In the genomic region with DNA sequence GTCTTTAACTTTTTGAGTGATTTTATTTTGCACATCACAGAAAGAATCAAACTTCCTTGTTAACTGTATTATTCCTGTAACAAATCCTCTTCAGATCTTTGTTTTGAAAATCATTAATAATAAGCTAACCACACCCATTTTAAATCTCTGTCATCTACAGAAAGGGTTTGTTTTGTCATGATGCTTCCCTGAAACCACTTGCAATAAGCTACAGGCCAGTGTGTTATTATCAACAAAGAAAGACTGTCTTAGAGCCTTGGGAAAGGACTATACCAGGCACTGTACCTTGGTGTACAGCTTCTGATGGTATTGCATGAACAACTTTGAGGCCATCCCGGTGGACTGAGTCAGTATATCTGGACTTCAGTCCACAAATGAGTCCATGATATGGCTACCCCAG, we compare ENCODE assay signal across 22 cellular contexts.
DNase-seq lines count a peak whose midpoint lies in the region; FAIRE-seq and TF ChIP-seq lines count a peak whose summit lies in the region.
"Had no signal": no experiment of that assay in that cellular context is flagged by ENCODE, and none has a peak within 500 bp of the region (broad histone marks: within the 10 kb centered on the region; RNA-seq: fewer than 3 reads in every experiment).

No MANE protein-coding gene starts in this region.

- H3K4me3 Mint-ChIP-seq in Calu3 (ENCODE audit: low read depth, unreplicated experiment): no peak overlapping the region
- H3K4me3 Mint-ChIP-seq: CD4-positive, alpha-beta T cell; HFFc6 had no signal

- no peaks in the 10 kb centered on the region for H3K27me3 ChIP-seq in small intestine (ENCODE audit: control insufficient read depth in 2 of 2, insufficient read depth in 2 of 2, low read length in 2 of 2)
- H3K27me3 ChIP-seq: BLaER1 had no signal

- no TSS peak for BruUV-seq in Calu3 (replicated peaks; lab: Mats Ljungman, UMichigan)

- H3K36me3 ChIP-seq in small intestine (ENCODE audit: control insufficient read depth in 2 of 2, insufficient read depth in 2 of 2, low read length in 2 of 2): no peaks in the 10 kb centered on the region
- H3K36me3 ChIP-seq: BLaER1 had no signal

- no peaks in the 10 kb centered on the region for H3K27me3 Mint-ChIP-seq in Calu3 (ENCODE audit: unreplicated experiment)
- H3K27me3 Mint-ChIP-seq: CD4-positive, alpha-beta T cell had no signal

- H3K4me1 ChIP-seq in small intestine (ENCODE audit: control insufficient read depth in 2 of 2, insufficient read depth in 1 of 2, low read depth in 1 of 2, low read length in 1 of 2): no peaks in the 10 kb centered on the region
- H3K4me1 ChIP-seq: BLaER1 had no signal

- DNase-seq in Calu3 (no peak), SK-MEL-5 (ENCODE audit: low read depth, low spot score) (peak; percentile 32), frontal cortex (ENCODE audit: low spot score in 2 of 2) (no peak), small intestine (peak; percentile 32), DMS79 (lab: John Stamatoyannopoulos, UW) (no peak), GF-D8 (lab: John Stamatoyannopoulos, UW) (no peak), posterior cingulate gyrus (no peak)
- DNase-seq: ACHN; Caco-2; CD4-positive, alpha-beta T cell; DMS153; H7; HFFc6; NCI-H1105; NCI-H146; NCI-H2029 treated with DMSO at 0.1 percent for 48 hours; NCI-H226; NCI-H524; NCI-H774; NK-92 treated with Interleukin-12 subunit alpha and Interleukin-12 subunit beta, amount 100 ng/mL, for 24 hours; SIG-M5 had no signal

- in situ Hi-C loops in SK-MEL-5 (cut with HindIII; ENCODE audit: low pct_unique_long_range_greater_than_20kb, low sequenced_read_pairs): no loop called here

- intact Hi-C loops in Calu3 (cut with micrococcal nuclease; ENCODE audit: unreplicated experiment) (loop anchor here (10.0 kb wide), 1 partner anchor 203 kb away; no protein-coding TSS in a partner anchor), posterior cingulate gyrus (cut with DNase I) (no loop called here)

- peaks cover 9% of the 10 kb centered on the region for H3K36me3 Mint-ChIP-seq in Calu3 (ENCODE audit: insufficient read depth, unreplicated experiment)

- no peak for TF ChIP-seq CTCF in Calu3 (IDR thresholded peaks at IDR 0.05; ENCODE audit: unreplicated experiment)

- peaks cover 39% of the 10 kb centered on the region for H3K4me1 Mint-ChIP-seq in Calu3 (ENCODE audit: low read depth, unreplicated experiment)

- H3K27ac ChIP-seq in small intestine (ENCODE audit: low read depth in 1 of 2, low read length in 1 of 2): no peak overlapping the region
- H3K27ac ChIP-seq: BLaER1 had no signal

- FAIRE-seq in frontal cortex (lab: Jason Lieb, UNC) (peak; percentile 64), small intestine (lab: Jason Lieb, UNC) (no peak)

- CTCF ChIA-PET in Calu3 (lab: Charles Lee): interaction anchor here (1.0 kb wide), 1 partner anchor 11 kb away, joined by 4 read pairs; no protein-coding TSS in a partner anchor

- 63 to 89% (median 87%) methylated on average over 1 of the region's 1 CpG for WGBS in small intestine, 3 donors

- H3K9me3 ChIP-seq in small intestine (ENCODE audit: control insufficient read depth, low read depth): no peaks in the 10 kb centered on the region
- H3K9me3 ChIP-seq: Caco-2 had no signal

- no peaks in the 10 kb centered on the region for H3K9me3 Mint-ChIP-seq in Calu3 (ENCODE audit: low read depth, unreplicated experiment)
- H3K9me3 Mint-ChIP-seq: CD4-positive, alpha-beta T cell; HFFc6 had no signal

- H3K27ac Mint-ChIP-seq in Calu3 (ENCODE audit: unreplicated experiment): peak overlapping the region; percentile 82
- H3K27ac Mint-ChIP-seq: CD4-positive, alpha-beta T cell; HFFc6 had no signal

- no peak overlapping the region for H3K4me3 ChIP-seq in small intestine (ENCODE audit: low read depth in 1 of 2, low read length in 2 of 2)
- H3K4me3 ChIP-seq: BLaER1 had no signal

Comparison
In these comparisons a context has a peak if more than half of its experiments do, and no peak if none do; other contexts are left out.
1. DNase-seq: peak in SK-MEL-5 (single experiment) and small intestine (single experiment); none in Calu3 (single experiment), frontal cortex (0 of 2), DMS79 (single experiment), GF-D8 (single experiment) and posterior cingulate gyrus (0 of 10).